Comparison of ENCODE assay signal across 32 cellular contexts in the genomic region with DNA sequence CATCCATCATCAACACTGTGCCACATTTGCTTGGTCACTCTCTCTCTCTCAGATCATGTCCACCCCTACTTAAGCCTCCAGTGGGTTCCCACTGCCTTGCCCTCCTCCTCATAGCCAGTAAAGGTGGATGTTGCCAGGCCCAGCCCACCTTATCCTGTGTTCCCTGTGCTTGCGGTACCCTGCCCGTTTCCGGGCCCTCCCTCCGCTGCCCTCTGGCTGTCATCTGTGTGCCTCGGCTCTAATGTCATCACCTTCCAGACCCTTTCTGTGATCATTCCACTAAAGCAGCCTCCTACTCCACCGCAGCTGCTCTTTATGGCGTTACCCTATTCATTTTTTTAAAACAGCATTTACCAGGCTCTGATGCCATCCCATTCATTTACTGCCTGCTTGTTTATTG.
"Had no signal": no experiment of that assay in that cellular context is flagged by ENCODE, and none has a peak within 500 bp of the region (broad histone marks: within the 10 kb centered on the region; RNA-seq: fewer than 3 reads in every experiment).

No MANE protein-coding gene starts in this region.

- H3K27me3 ChIP-seq: brain microvascular endothelial cell had no signal

- H3K36me3 Mint-ChIP-seq: activated naive CD4-positive, alpha-beta T cell treated with anti-CD3 and anti-CD28 coated beads, Interleukin-2, amount 10 ng/mL, durations not matched to agents 7 days and 5 days; activated naive CD8-positive, alpha-beta T cell treated with anti-CD3 and anti-CD28 coated beads for 36 hours had no signal

- H3K27ac ChIP-seq: brain microvascular endothelial cell, cardiac muscle cell, KMS-11, SJSA1 had no signal

- H3K4me3 Mint-ChIP-seq: activated CD8-positive, alpha-beta T cell treated with anti-CD3 and anti-CD28 coated beads for 36 hours; activated naive CD4-positive, alpha-beta T cell treated with anti-CD3 and anti-CD28 coated beads, Interleukin-2, amount 10 ng/mL, durations not matched to agents 7 days and 5 days; activated naive CD8-positive, alpha-beta T cell treated with anti-CD3 and anti-CD28 coated beads for 36 hours; activated T-cell treated with anti-CD3 and anti-CD28 coated beads, Interleukin-2, amount 50 U/mL, for 72 hours; T-helper 1 cell treated with Interleukin-12 subunit alpha and Interleukin-12 subunit beta and Interleukin-4 antibody, amounts not matched to agents 30 μg/mL and 1 μg/mL, for 36 hours had no signal

- H3K36me3 ChIP-seq: brain microvascular endothelial cell, cardiac muscle cell, SJSA1 had no signal

- ATAC-seq: activated CD8-positive, alpha-beta T cell treated with anti-CD3 and anti-CD28 coated beads for 36 hours; activated T-cell treated with anti-CD3 and anti-CD28 coated beads, Interleukin-2, amount 50 U/mL, for 72 hours; Panc1; Right ventricle myocardium inferior; SK-N-SH treated with all-trans-retinoic acid at 6 μM for 48 hours had no signal

- H3K4me3 ChIP-seq: cardiac muscle cell, SJSA1 had no signal

- H3K9me3 Mint-ChIP-seq: activated CD8-positive, alpha-beta T cell treated with anti-CD3 and anti-CD28 coated beads for 36 hours; activated naive CD4-positive, alpha-beta T cell treated with anti-CD3 and anti-CD28 coated beads, Interleukin-2, amount 10 ng/mL, durations not matched to agents 7 days and 5 days; activated naive CD8-positive, alpha-beta T cell treated with anti-CD3 and anti-CD28 coated beads for 36 hours; activated T-cell treated with anti-CD3 and anti-CD28 coated beads, Interleukin-2, amount 50 U/mL, for 72 hours; activated T-helper 2 cell treated with anti-CD3 and anti-CD28 coated beads, Interferon-gamma antibody, Interleukin-2, Interleukin-4, amounts not matched to agents 10 μg/mL and 5 μg/mL and 100 μg/mL, durations not matched to agents 14 hours and 24 hours and 36 hours; T-helper 1 cell treated with Interleukin-12 subunit alpha and Interleukin-12 subunit beta and Interleukin-4 antibody, amounts not matched to agents 30 μg/mL and 1 μg/mL, for 36 hours had no signal

- H3K4me1 Mint-ChIP-seq: activated naive CD4-positive, alpha-beta T cell treated with anti-CD3 and anti-CD28 coated beads, Interleukin-2, amount 10 ng/mL, durations not matched to agents 7 days and 5 days; activated naive CD8-positive, alpha-beta T cell treated with anti-CD3 and anti-CD28 coated beads for 36 hours had no signal

- DNase-seq: activated CD4-positive, alpha-beta T cell treated with anti-CD3 and anti-CD28 coated beads, Interleukin-2, amount 50 U/mL, for 1 hour; activated CD4-positive, CD25-positive, alpha-beta regulatory T cell; activated CD8-positive, alpha-beta memory T cell treated with anti-CD3 and anti-CD28 coated beads, Interleukin-2, amount 50 U/mL, for 4 hours; activated CD8-positive, alpha-beta T cell treated with anti-CD3 and anti-CD28 coated beads for 36 hours; activated gamma-delta T cell treated with Interleukin-2 at 50 U/mL for 16 hours; activated naive CD4-positive, alpha-beta T cell treated with anti-CD3 and anti-CD28 coated beads, Interleukin-2, amount 10 ng/mL, durations not matched to agents 7 days and 5 days; activated naive CD8-positive, alpha-beta T cell treated with anti-CD3 and anti-CD28 coated beads for 36 hours; activated T-cell treated with anti-CD3 and anti-CD28 coated beads, Interleukin-2, amount 50 U/mL, for 72 hours; brain microvascular endothelial cell; cerebellar nuclear complex; NCI-H1092 treated with DMSO at 0.1 percent for 48 hours; NCI-H1417 treated with DMSO at 0.1 percent for 48 hours; NCI-H1694; NCI-H2029; NCI-H2107; NCI-H2171 treated with DMSO at 0.1 percent for 48 hours; NCI-H345; NCI-H510A; NCI-H526 treated with DMSO at 0.1 percent for 48 hours; NCI-H82; OCI-M1; RPMI8226; SW 1271; T-helper 9 cell had no signal

- H3K9me3 ChIP-seq: SJSA1 had no signal

- H3K27ac Mint-ChIP-seq: activated CD8-positive, alpha-beta T cell treated with anti-CD3 and anti-CD28 coated beads for 36 hours; activated naive CD4-positive, alpha-beta T cell treated with anti-CD3 and anti-CD28 coated beads, Interleukin-2, amount 10 ng/mL, durations not matched to agents 7 days and 5 days; activated naive CD8-positive, alpha-beta T cell treated with anti-CD3 and anti-CD28 coated beads for 36 hours; activated T-cell treated with anti-CD3 and anti-CD28 coated beads, Interleukin-2, amount 50 U/mL, for 72 hours; activated T-helper 2 cell treated with anti-CD3 and anti-CD28 coated beads, Interferon-gamma antibody, Interleukin-2, Interleukin-4, amounts not matched to agents 10 μg/mL and 5 μg/mL and 100 μg/mL, durations not matched to agents 14 hours and 24 hours and 36 hours; T-helper 1 cell treated with Interleukin-12 subunit alpha and Interleukin-12 subunit beta and Interleukin-4 antibody, amounts not matched to agents 30 μg/mL and 1 μg/mL, for 36 hours had no signal
